18 cellular contexts compared by ENCODE assay signal in genomic region chr3:171113716-171114115, GRCh38.
DNase-seq lines count a peak whose midpoint lies in the region; ATAC-seq, FAIRE-seq and TF ChIP-seq lines count a peak whose summit lies in the region.
"Had no signal": no experiment of that assay in that cellular context is flagged by ENCODE, and none has a peak within 500 bp of the region (broad histone marks: within the 10 kb centered on the region; RNA-seq: fewer than 3 reads in every experiment).

No MANE protein-coding gene starts in this region.

- TF ChIP-seq POLR2A in GM12878 (IDR thresholded peaks at IDR 0.05; ENCODE audit: low read depth, low read length): no peak

- H3K36me3 ChIP-seq in DND-41 (ENCODE audit: insufficient read depth, low read length) (no peaks in the 10 kb centered on the region), GM12878 (ENCODE audit: control insufficient read depth in 2 of 2, insufficient read depth in 2 of 2, low read length in 1 of 2) (peaks cover 5 to 24% of the 10 kb centered on the region in 2 experiments), small intestine (ENCODE audit: control insufficient read depth in 2 of 2, insufficient read depth in 2 of 2, low read length in 2 of 2) (peaks cover 0 to 9% of the 10 kb centered on the region in 2 donors)

- TF ChIP-seq EP300 in GM12878 (IDR thresholded peaks at IDR 0.05; ENCODE audit: borderline replicate concordance in 1 of 2, control insufficient read depth in 1 of 2, low read depth in 2 of 2, low read length in 2 of 2): no peak

- no peaks in the 10 kb centered on the region for H3K79me2 ChIP-seq in DND-41 (ENCODE audit: insufficient read depth, low read length)
- H3K79me2 ChIP-seq in GM12878 (ENCODE audit: control insufficient read depth, insufficient read depth, low read length): no peaks in the 10 kb centered on the region

- POLR2A ChIA-PET in GM12878 (lab: Charles Lee): interaction anchor here (0.7 to 1.1 kb wide), 4 partner anchors 10 to 413 kb away, joined by 3 to 7 read pairs (median 3); no protein-coding TSS in a partner anchor

- SMC1A ChIA-PET in GM12878 (lab: Charles Lee; ENCODE audit: uncharacterized antibody, unreplicated experiment): interaction anchor here (0.6 to 1.5 kb wide), 7 partner anchors 10 to 923 kb away, joined by 3 to 4 read pairs (median 3); no protein-coding TSS in a partner anchor

- peaks cover 4% of the 10 kb centered on the region for H3K27me3 ChIP-seq in DND-41 (ENCODE audit: insufficient read depth, low read length, poor library complexity)
- no peaks in the 10 kb centered on the region for H3K27me3 ChIP-seq in GM12878 (replicated peaks in 1 of 2; ENCODE audit: control insufficient read depth in 2 of 2, insufficient read depth in 2 of 2, low read length in 1 of 2)
- no peaks in the 10 kb centered on the region for H3K27me3 ChIP-seq in small intestine (ENCODE audit: control insufficient read depth in 2 of 2, insufficient read depth in 2 of 2, low read length in 2 of 2)
- H3K27me3 ChIP-seq: tibial nerve had no signal

- WGBS in GM12878 (ENCODE audit: insufficient coverage, insufficient replicate concordance, low lambda C conversion rate, missing lambda C conversion rate): 98% methylated on average over 3 of the region's 3 CpGs
- WGBS in small intestine, 3 donors: 78 to 95% (median 93%) methylated on average over 3 of the region's 3 CpGs

- 0 out of 2 replicates have a peak, but pooled peaks have one; percentile 6 for TF ChIP-seq RAD21 in GM12878 (IDR thresholded peaks at IDR 0.05; ENCODE audit: insufficient read depth, low read depth, low read length)

- H4K20me1 ChIP-seq in DND-41 (ENCODE audit: insufficient read depth, low read length) (no peaks in the 10 kb centered on the region), GM12878 (ENCODE audit: control insufficient read depth, insufficient read depth) (no peaks in the 10 kb centered on the region)

- no peak overlapping the region for H3K27ac ChIP-seq in DND-41 (ENCODE audit: low read length)
- H3K27ac ChIP-seq in GM12878 (ENCODE audit: control insufficient read depth, insufficient read depth): no peak overlapping the region
- H3K27ac ChIP-seq in small intestine (ENCODE audit: low read depth in 1 of 2, low read length in 1 of 2): no peak overlapping the region
- H3K27ac ChIP-seq: KMS-11, tibial nerve had no signal

- FAIRE-seq in GM12878 (lab: Jason Lieb, UNC): no peak
- no peak for FAIRE-seq in small intestine (lab: Jason Lieb, UNC)
- FAIRE-seq: G401.6 had no signal

- H2AFZ ChIP-seq in DND-41 (ENCODE audit: low read depth, low read length): no peak overlapping the region
- H2AFZ ChIP-seq in GM12878 (ENCODE audit: control insufficient read depth, low read depth, low read length): no peak overlapping the region

- H3K9me3 ChIP-seq in DND-41 (ENCODE audit: insufficient read depth, low read length, severe bottlenecking) (no peaks in the 10 kb centered on the region), GM12878 (replicated peaks; ENCODE audit: control insufficient read depth, insufficient read depth, low read length) (no peaks in the 10 kb centered on the region), small intestine (ENCODE audit: control insufficient read depth, low read depth) (no peaks in the 10 kb centered on the region)
- H3K9me3 ChIP-seq: tibial nerve had no signal

- CTCF ChIA-PET in GM12878 (lab: Yijun Ruan, JAX): interaction anchor here (0.6 to 2.3 kb wide), 6 partner anchors 9 to 478 kb away, joined by 3 to 7 read pairs (median 3); no protein-coding TSS in a partner anchor

- ATAC-seq in DND-41 (ENCODE audit: insufficient read depth, low read depth): peak; percentile 42; the same call in 1 of the 3 replicates
- ATAC-seq in GM12878: peak; percentile 65
- ATAC-seq in GM19395 (IDR thresholded peaks at IDR 0.05; ENCODE audit: unreplicated experiment): no peak
- ATAC-seq: CD8-positive, alpha-beta T cell; left lobe of liver had no signal

- H3K4me3 ChIP-seq in DND-41 (ENCODE audit: low read depth in 1 of 2, low read length in 2 of 2): no peak overlapping the region
- no peak overlapping the region for H3K4me3 ChIP-seq in GM12878
- no peak overlapping the region for H3K4me3 ChIP-seq in small intestine (ENCODE audit: low read depth in 1 of 2, low read length in 2 of 2)
- H3K4me3 ChIP-seq: tibial nerve had no signal

- BruUV-seq in GM12878 (replicated peaks; lab: Mats Ljungman, UMichigan): no TSS peak

- no peak overlapping the region for H3K9ac ChIP-seq in DND-41 (ENCODE audit: low read depth, low read length)
- no peak overlapping the region for H3K9ac ChIP-seq in GM12878 (ENCODE audit: control insufficient read depth, insufficient read depth, low read length)
- H3K9ac ChIP-seq: KMS-11 had no signal

- no peak for DNase-seq in DND-41
- peak; percentile 5 for DNase-seq in KBM-7
- no peak for DNase-seq in GM12878 (ENCODE audit: low read depth, low spot score)
- peak; percentile 26 for DNase-seq in left kidney (ENCODE audit: low read depth, low spot score)
- DNase-seq in effector CD4-positive, alpha-beta T cell: no peak
- DNase-seq in small intestine: no peak
- DNase-seq: activated CD4-positive, alpha-beta T cell treated with anti-CD3 and anti-CD28 coated beads for 48 hours; activated T-cell treated with anti-CD3 and anti-CD28 coated beads for 4 hours; CD8-positive, alpha-beta T cell; head of caudate nucleus; NCI-H187; NCI-H748 treated with DMSO at 0.1 percent for 48 hours; stimulated activated CD4-positive, alpha-beta T cell treated with anti-CD3 and anti-CD28 coated beads, Interleukin-4, amount 100 ng/mL, for 1 hour had no signal

- RAD21 ChIA-PET in GM12878 (lab: Charles Lee; ENCODE audit: unreplicated experiment): interaction anchor here (0.6 to 1.3 kb wide), 2 partner anchors 453 to 1218 kb away, joined by 3 to 6 read pairs; no protein-coding TSS in a partner anchor

- TF ChIP-seq CTCF in DND-41 (IDR thresholded peaks at IDR 0.05; ENCODE audit: borderline replicate concordance, extremely low read depth, low read length, poor library complexity, severe bottlenecking) (peak; percentile 26), GM12878 (IDR thresholded peaks at IDR 0.05 in 2 of 3, conservative IDR thresholded peaks at IDR 0.05 in 1 of 3; ENCODE audit: control insufficient read depth in 2 of 3, extremely low read depth in 1 of 3, insufficient read depth in 1 of 3, low read depth in 3 of 3, low read length in 3 of 3) (peak in 2 of 3 experiments; percentile 2 to 10; a peak in 1 of 6 replicates)

- intact Hi-C loops in GM12878 (cut with micrococcal nuclease; ENCODE audit: unreplicated experiment): no loop called here

- H3K4me1 ChIP-seq in DND-41 (ENCODE audit: insufficient read depth, low read length) (no peaks in the 10 kb centered on the region), GM12878 (ENCODE audit: control insufficient read depth, insufficient read depth, low read length) (no peaks in the 10 kb centered on the region), small intestine (ENCODE audit: control insufficient read depth in 2 of 2, insufficient read depth in 1 of 2, low read depth in 1 of 2, low read length in 1 of 2) (no peaks in the 10 kb centered on the region)
- H3K4me1 ChIP-seq: tibial nerve had no signal

- H3K4me2 ChIP-seq in DND-41 (ENCODE audit: insufficient read depth, low read length): no peak overlapping the region
- H3K4me2 ChIP-seq in GM12878 (ENCODE audit: control insufficient read depth, insufficient read depth): no peak overlapping the region
- H3K4me2 ChIP-seq: KMS-11 had no signal

- in situ Hi-C loops in KBM-7 (cut with MboI; ENCODE audit: low pct_unique_long_range_greater_than_20kb, low sequenced_read_pairs): no loop called here
- in situ Hi-C loops in GM12878 (cut with MboI): no loop called here

TF ChIP-seq in GM12878, 131 proteins besides CTCF, POLR2A, EP300 and RAD21:
- TF ChIP-seq MYB (IDR thresholded peaks at IDR 0.05; ENCODE audit: borderline replicate concordance, low read depth, low read length) (no peak), PML (IDR thresholded peaks at IDR 0.05; ENCODE audit: low read length) (no peak), MTA3 (IDR thresholded peaks at IDR 0.05; ENCODE audit: borderline replicate concordance, low read length) (no peak), NKRF (conservative IDR thresholded peaks at IDR 0.05) (no peak)

Comparison
In these comparisons a context has a peak if more than half of its experiments do, and no peak if none do; other contexts are left out.
1. DNase-seq: peak in KBM-7 (single experiment) and left kidney (single experiment); none in DND-41 (single experiment), GM12878 (single experiment), effector CD4-positive, alpha-beta T cell (single experiment) and small intestine (single experiment).